ENCODE assay signal across 9 cellular contexts in the genomic region with DNA sequence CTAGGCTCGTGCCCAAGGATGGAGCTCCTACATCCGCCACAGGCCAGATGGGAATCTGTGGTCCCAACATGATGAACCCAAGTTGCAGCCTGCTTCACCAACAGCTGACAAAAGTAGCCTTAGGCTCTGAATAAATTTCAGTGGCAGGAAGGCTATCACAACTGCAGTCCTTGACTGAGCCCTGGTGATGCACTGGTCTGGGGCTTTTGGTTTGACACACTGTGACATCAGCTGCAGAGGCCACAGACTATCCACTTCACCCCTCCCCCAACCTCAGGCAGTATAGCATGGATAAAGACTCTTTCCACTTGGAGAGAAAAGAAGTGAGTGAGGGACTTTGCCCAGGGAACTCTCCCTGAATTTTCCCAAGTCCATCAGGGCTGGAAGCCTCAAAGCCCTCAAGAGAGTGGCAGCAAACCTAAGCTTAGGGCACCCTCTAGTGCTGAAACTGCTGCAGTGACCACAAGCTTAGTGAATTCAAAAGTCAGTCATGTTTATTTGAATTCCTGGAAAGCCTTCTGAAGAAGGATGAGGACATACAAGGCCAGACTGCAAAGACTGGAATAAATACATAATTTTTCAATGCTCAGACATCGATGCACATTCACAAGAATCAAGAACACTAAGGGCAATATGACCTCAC.
DNase-seq lines count a peak whose midpoint lies in the region; ATAC-seq and TF ChIP-seq lines count a peak whose summit lies in the region.
"Had no signal": no experiment of that assay in that cellular context is flagged by ENCODE, and none has a peak within 500 bp of the region (broad histone marks: within the 10 kb centered on the region; RNA-seq: fewer than 3 reads in every experiment).

No MANE protein-coding gene starts in this region.

- H3K4me2 ChIP-seq in KMS-11 = no peak overlapping the region

- H2AFZ ChIP-seq in KMS-11 (ENCODE audit: low read depth) = no peak overlapping the region

- 60% methylated on average over 2 of the region's 3 CpGs for WGBS in esophagus muscularis mucosa

- no peaks in the 10 kb centered on the region for H3K4me1 ChIP-seq in KMS-11 (ENCODE audit: low read depth, poor library complexity, severe bottlenecking)
- no peaks in the 10 kb centered on the region for H3K4me1 ChIP-seq in esophagus muscularis mucosa

- TF ChIP-seq CTCF in KMS-11 (conservative IDR thresholded peaks at IDR 0.05; ENCODE audit: low read depth, low read length) = peak; percentile 76
- TF ChIP-seq CTCF in cardiac fibroblast (IDR thresholded peaks at IDR 0.05; ENCODE audit: low read depth, low read length) = peak; percentile 29
- TF ChIP-seq CTCF in esophagus muscularis mucosa (IDR thresholded peaks at IDR 0.05) = no peak

- TF ChIP-seq EP300 in esophagus muscularis mucosa (IDR thresholded peaks at IDR 0.05) = no peak

- H3K4me1 Mint-ChIP-seq in activated T-cell treated with anti-CD3 and anti-CD28 coated beads, Interleukin-2, amount 50 U/mL, for 72 hours (ENCODE audit: low read depth) = no peaks in the 10 kb centered on the region
- H3K4me1 Mint-ChIP-seq in activated T-cell treated with anti-CD3 and anti-CD28 coated beads, Interleukin-2, amount 50 U/mL, for 24 hours (ENCODE audit: low read depth) = no peaks in the 10 kb centered on the region

- peaks cover 9% of the 10 kb centered on the region for H3K27me3 Mint-ChIP-seq in activated T-cell treated with anti-CD3 and anti-CD28 coated beads, Interleukin-2, amount 50 U/mL, for 72 hours (ENCODE audit: low read depth)
- H3K27me3 Mint-ChIP-seq in activated T-cell treated with anti-CD3 and anti-CD28 coated beads, Interleukin-2, amount 50 U/mL, for 24 hours = peaks cover 18% of the 10 kb centered on the region

- peaks cover 0 to 2% of the 10 kb centered on the region in 2 donors for H3K9me3 Mint-ChIP-seq in activated T-cell treated with anti-CD3 and anti-CD28 coated beads, Interleukin-2, amount 50 U/mL, for 72 hours
- H3K9me3 Mint-ChIP-seq in activated T-cell treated with anti-CD3 and anti-CD28 coated beads, Interleukin-2, amount 50 U/mL, for 24 hours = no peaks in the 10 kb centered on the region

- H3K36me3 ChIP-seq in KMS-11 (ENCODE audit: insufficient read depth) = no peaks in the 10 kb centered on the region
- H3K36me3 ChIP-seq in esophagus muscularis mucosa = no peaks in the 10 kb centered on the region

- DNase-seq in activated T-cell treated with anti-CD3 and anti-CD28 coated beads, Interleukin-2, amount 50 U/mL, for 72 hours = peak in 1 of 2 donors; percentile 1
- no peak for DNase-seq in activated T-cell treated with anti-CD3 and anti-CD28 coated beads, Interleukin-2, amount 50 U/mL, for 24 hours
- peak; percentile 16 to 29 for DNase-seq in cardiac fibroblast (ENCODE audit: low read depth in 2 of 2)
- DNase-seq in stromal cell of bone marrow (ENCODE audit: low read depth) = peak; percentile 4
- DNase-seq in EL = no peak
- DNase-seq in esophagus muscularis mucosa (ENCODE audit: extremely low spot score) = no peak

- peak; percentile 29 to 58 for ATAC-seq in activated T-cell treated with anti-CD3 and anti-CD28 coated beads, Interleukin-2, amount 50 U/mL, for 72 hours (replicated peaks in 1 of 2)
- no peak for ATAC-seq in HG03039 (IDR thresholded peaks at IDR 0.05; ENCODE audit: unreplicated experiment)

- no peaks in the 10 kb centered on the region for H3K9me3 ChIP-seq in esophagus muscularis mucosa

- H3K4me3 Mint-ChIP-seq in activated T-cell treated with anti-CD3 and anti-CD28 coated beads, Interleukin-2, amount 50 U/mL, for 72 hours = peak overlapping the region in 1 of 2 donors; percentile 18
- H3K4me3 Mint-ChIP-seq in activated T-cell treated with anti-CD3 and anti-CD28 coated beads, Interleukin-2, amount 50 U/mL, for 24 hours = no peak overlapping the region

- no peaks in the 10 kb centered on the region for H3K36me3 Mint-ChIP-seq in activated T-cell treated with anti-CD3 and anti-CD28 coated beads, Interleukin-2, amount 50 U/mL, for 72 hours (ENCODE audit: insufficient read depth in 2 of 2)
- H3K36me3 Mint-ChIP-seq in activated T-cell treated with anti-CD3 and anti-CD28 coated beads, Interleukin-2, amount 50 U/mL, for 24 hours (ENCODE audit: low read depth) = no peaks in the 10 kb centered on the region

- intact Hi-C loops in esophagus muscularis mucosa (cut with DNase I) = no loop called here

- H3K27me3 ChIP-seq in KMS-11 (ENCODE audit: insufficient read depth, low read depth) (no peaks in the 10 kb centered on the region), esophagus muscularis mucosa (no peaks in the 10 kb centered on the region)

- H3K27ac Mint-ChIP-seq in activated T-cell treated with anti-CD3 and anti-CD28 coated beads, Interleukin-2, amount 50 U/mL, for 72 hours = peak overlapping the region; percentile 48
- H3K27ac Mint-ChIP-seq in activated T-cell treated with anti-CD3 and anti-CD28 coated beads, Interleukin-2, amount 50 U/mL, for 24 hours = no peak overlapping the region

- H3K79me2 ChIP-seq in KMS-11 (ENCODE audit: insufficient read depth, low read depth) = no peaks in the 10 kb centered on the region

- H3K4me3 ChIP-seq in KMS-11 (IDR thresholded peaks at IDR 0.05; ENCODE audit: insufficient read depth, low read depth, low read length) = no peak overlapping the region
- H3K4me3 ChIP-seq in cardiac fibroblast (replicated peaks in 1 of 2; ENCODE audit: low read depth in 2 of 2, low read length in 2 of 2) = no peak overlapping the region
- H3K4me3 ChIP-seq in esophagus muscularis mucosa = no peak overlapping the region
- H3K4me3 ChIP-seq: skin epidermis had no signal

- no peak overlapping the region for H3K9ac ChIP-seq in KMS-11

- TF ChIP-seq POLR2A in esophagus muscularis mucosa (IDR thresholded peaks at IDR 0.05; ENCODE audit: low read depth) = no peak

- H3K27ac ChIP-seq in KMS-11 = no peak overlapping the region
- no peak overlapping the region for H3K27ac ChIP-seq in esophagus muscularis mucosa (replicated peaks in 1 of 4)
- H3K27ac ChIP-seq: skin epidermis had no signal

- H4K20me1 ChIP-seq in KMS-11 (ENCODE audit: insufficient read depth) = no peaks in the 10 kb centered on the region

Comparison
In these comparisons a context has a peak if more than half of its experiments do, and no peak if none do; other contexts are left out.
1. DNase-seq: peak in cardiac fibroblast (2 of 2) and stromal cell of bone marrow (single experiment); none in activated T-cell treated with anti-CD3 and anti-CD28 coated beads, Interleukin-2, amount 50 U/mL, for 24 hours (single experiment), EL (single experiment) and esophagus muscularis mucosa (single experiment).
2. CTCF ChIP-seq: peak in KMS-11 (single experiment) and cardiac fibroblast (single experiment); none in esophagus muscularis mucosa (0 of 3).